10 cellular contexts compared by ENCODE assay signal in the genomic region with DNA sequence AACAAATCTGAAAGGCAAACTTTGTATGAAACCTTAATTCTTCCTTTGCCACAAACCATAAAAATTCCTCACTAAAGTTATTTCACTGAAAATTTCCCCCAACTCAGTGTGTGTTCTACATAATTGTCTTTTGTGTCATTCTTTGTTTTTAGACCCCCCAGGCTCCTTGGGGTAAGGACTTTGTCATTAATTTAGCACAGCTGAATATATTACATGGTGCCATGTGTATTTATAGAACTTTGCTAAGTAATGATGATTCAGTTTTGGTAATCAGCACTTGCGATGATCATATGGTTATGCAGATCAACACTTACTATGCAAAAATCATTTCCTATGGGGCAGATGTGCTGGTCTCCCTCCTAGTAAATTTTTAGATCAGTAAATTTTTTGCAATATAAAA.
"Had no signal": no experiment of that assay in that cellular context is flagged by ENCODE, and none has a peak within 500 bp of the region (broad histone marks: within the 10 kb centered on the region; RNA-seq: fewer than 3 reads in every experiment).

No MANE protein-coding gene starts in this region.

- H3K27ac ChIP-seq: breast epithelium, ovary, skin epidermis, thoracic aorta had no signal

- H3K27me3 ChIP-seq: breast epithelium, ovary had no signal

- H3K4me1 ChIP-seq: breast epithelium had no signal

- DNase-seq: activated naive CD4-positive, alpha-beta T cell treated with anti-CD3 and anti-CD28 coated beads, Interleukin-2, amount 50 U/mL, for 16 hours; effector CD4-positive, alpha-beta T cell; hippocampal formation; ovary; retina; stimulated activated CD4-positive, alpha-beta T cell treated with anti-CD3 and anti-CD28 coated beads, Interleukin-4, amount 100 ng/mL, for 4 hours; stimulated activated naive CD8-positive, alpha-beta T cell treated with anti-CD3 and anti-CD28 coated beads, Interleukin-15, amount 100 ng/mL, for 72 hours had no signal

- H3K4me3 ChIP-seq: breast epithelium, ovary, skin epidermis, thoracic aorta had no signal

- H3K36me3 ChIP-seq: breast epithelium, ovary, thoracic aorta had no signal

- H3K9me3 ChIP-seq: ovary, thoracic aorta had no signal
